ENCODE assay signal across 8 cellular contexts in genomic region chr2:224586127-224586702, GRCh38. TPM values are rescaled to one million over a fixed set of nuclear protein-coding genes. Genes with fewer than 3 reads are reported as not detected.
DNase-seq lines count a peak whose midpoint lies in the region; ATAC-seq, FAIRE-seq and TF ChIP-seq lines count a peak whose summit lies in the region.

No MANE protein-coding gene starts in this region.

- intact Hi-C loops in HepG2 (cut with micrococcal nuclease; ENCODE audit: unreplicated experiment) = loop anchor here (5.0 to 10.0 kb wide), 2 partner anchors 99 to 591 kb away; no protein-coding TSS in a partner anchor

- H3K9me3 ChIP-seq in A549 = no peaks in the 10 kb centered on the region
- H3K9me3 ChIP-seq in HepG2 (ENCODE audit: low read length) = no peaks in the 10 kb centered on the region

- TF ChIP-seq RAD21 in A549 (conservative IDR thresholded peaks at IDR 0.05 in 1 of 2, IDR thresholded peaks at IDR 0.05 in 1 of 2) = no peak
- no peak for TF ChIP-seq RAD21 in HepG2 (CRISPR knock-in tag; IDR thresholded peaks at IDR 0.05)

- POLR2A ChIA-PET in A549 (lab: Yijun Ruan, JAX) = interaction anchor here (0.6 to 1.7 kb wide), 9 partner anchors 15 to 228 kb away, joined by 3 to 12 read pairs (median 4); no protein-coding TSS in a partner anchor
- POLR2A ChIA-PET in HepG2 (lab: Yijun Ruan, JAX) = interaction anchor here (0.6 to 1.6 kb wide), 12 partner anchors 9 to 630 kb away, joined by 3 to 11 read pairs (median 3); no protein-coding TSS in a partner anchor

- peak overlapping the region; percentile 52 for H3K4me3 ChIP-seq in A549
- H3K4me3 ChIP-seq in HFF-Myc (replicated peaks; ENCODE audit: low read depth, low read length) = peak overlapping the region; percentile 39
- H3K4me3 ChIP-seq in HepG2 (replicated peaks in 1 of 3; ENCODE audit: insufficient read depth in 1 of 3, low read depth in 2 of 3, low read length in 3 of 3) = peak overlapping the region; percentile 55 to 84 (median 65)

- H3K9ac ChIP-seq in HepG2 (ENCODE audit: insufficient read depth, low read depth, low read length) = peak overlapping the region; percentile 77

- in situ Hi-C loops in HepG2 (cut with HindIII; ENCODE audit: extremely low pct_ligation_motif_present, low pct_unique_long_range_greater_than_20kb) = no loop called here

- ATAC-seq in A549 (no peak), HepG2 (no peak), GM21447 (IDR thresholded peaks at IDR 0.05; ENCODE audit: unreplicated experiment) (no peak)
- ATAC-seq in activated naive CD4-positive, alpha-beta T cell treated with anti-CD3 and anti-CD28 coated beads, Interleukin-2, amount 50 U/mL, for 72 hours = no peak

- TF ChIP-seq POLR2A in A549 (IDR thresholded peaks at IDR 0.05; ENCODE audit: low read length) (no peak), HepG2 (IDR thresholded peaks at IDR 0.05; ENCODE audit: insufficient read depth in 1 of 2, low read depth in 2 of 2, low read length in 2 of 2) (no peak)

- TF ChIP-seq CTCF in A549 (IDR thresholded peaks at IDR 0.05) (no peak), HFF-Myc (IDR thresholded peaks at IDR 0.05; ENCODE audit: low read depth, low read length, missing control alignments) (no peak), HepG2 (CRISPR knock-in tag; IDR thresholded peaks at IDR 0.05) (no peak), type B pancreatic cell (conservative IDR thresholded peaks at IDR 0.05) (no peak), GM10266 (IDR thresholded peaks at IDR 0.05; ENCODE audit: control insufficient read depth, insufficient read depth, low read depth, missing control alignments) (no peak)

- DNase-seq in A549 (ENCODE audit: low read depth in 1 of 2, low spot score in 1 of 2) (no peak), HFF-Myc (ENCODE audit: extremely low read depth, low read depth) (no peak), HepG2 (ENCODE audit: low spot score) (no peak), type B pancreatic cell (ENCODE audit: extremely low spot score, unreplicated experiment) (no peak), HTR-8/SVneo (ENCODE audit: insufficient read length, low spot score) (no peak), GM10266 (ENCODE audit: extremely low spot score) (no peak)
- DNase-seq in activated naive CD4-positive, alpha-beta T cell treated with anti-CD3 and anti-CD28 coated beads, Interleukin-2, amount 50 U/mL, for 72 hours (ENCODE audit: low spot score in 2 of 2) = no peak

- H3K36me3 Mint-ChIP-seq in activated naive CD4-positive, alpha-beta T cell treated with anti-CD3 and anti-CD28 coated beads, Interleukin-2, amount 50 U/mL, for 72 hours = peaks cover 10 to 25% of the 10 kb centered on the region in 2 donors
- H3K36me3 Mint-ChIP-seq in type B pancreatic cell = peaks cover 16% of the 10 kb centered on the region

- peaks cover 22% of the 10 kb centered on the region for H3K4me1 Mint-ChIP-seq in type B pancreatic cell (ENCODE audit: unreplicated experiment)

- peaks cover 35% of the 10 kb centered on the region for H3K79me2 ChIP-seq in HepG2 (ENCODE audit: insufficient read depth, low read length)

- peak overlapping the region; percentile 96 for H3K4me3 Mint-ChIP-seq in type B pancreatic cell

- H2AFZ ChIP-seq in HepG2 (ENCODE audit: low read length) = peak overlapping the region; percentile 98

- CTCF ChIA-PET in A549 (lab: Yijun Ruan, JAX) = interaction anchor here (0.9 to 1.2 kb wide), 3 partner anchors 35 to 230 kb away, joined by 3 to 4 read pairs (median 3); no protein-coding TSS in a partner anchor
- CTCF ChIA-PET in HepG2 (lab: Yijun Ruan, JAX; ENCODE audit: low intra/inter-chr PET ratio, low total read pairs) = no interaction called here

- 18% methylated on average over 7 of the region's 7 CpGs for WGBS in A549 (ENCODE audit: missing lambda C conversion rate)
- WGBS in HepG2 (ENCODE audit: low lambda C conversion rate) = 13% methylated on average over 7 of the region's 7 CpGs

- peaks cover 31% of the 10 kb centered on the region for H4K20me1 ChIP-seq in HepG2 (ENCODE audit: insufficient read depth, low read length)

- no peak for FAIRE-seq in A549 (lab: Jason Lieb, UNC)
- no peak for FAIRE-seq in HepG2 (lab: Jason Lieb, UNC)
- FAIRE-seq in HTR-8/SVneo (lab: Jason Lieb, UNC) = no peak

- BruUV-seq in HepG2 (replicated peaks; lab: Mats Ljungman, UMichigan) = TSS peak; percentile 89

- H3K27me3 ChIP-seq in HepG2 (ENCODE audit: control insufficient read depth in 1 of 2, insufficient read depth in 2 of 2, low read length in 2 of 2) = peaks cover 0 to 5% of the 10 kb centered on the region in 2 experiments; a peak in 1 of 5 replicates

- no peaks in the 10 kb centered on the region; a peak in 2 of 5 replicates for H3K36me3 ChIP-seq in HepG2 (replicated peaks in 1 of 2; ENCODE audit: control insufficient read depth in 1 of 2, insufficient read depth in 2 of 2, low read length in 2 of 2)

- peak overlapping the region; percentile 84 for H3K4me2 ChIP-seq in A549
- peak overlapping the region; percentile 94 for H3K4me2 ChIP-seq in HepG2 (ENCODE audit: low read depth, low read length)

- TF ChIP-seq EP300 in A549 (IDR thresholded peaks at IDR 0.05) (no peak), HepG2 (IDR thresholded peaks at IDR 0.05; ENCODE audit: low read depth in 2 of 2, low read length in 2 of 2) (no peak), HepG2 (CRISPR knock-in tag; IDR thresholded peaks at IDR 0.05; ENCODE audit: borderline replicate concordance) (no peak)

- peak overlapping the region; percentile 71 to 88 for H3K27ac ChIP-seq in A549
- H3K27ac ChIP-seq in HepG2 (ENCODE audit: extremely low read length, insufficient read depth, low read length) = peak overlapping the region; percentile 65

- H3K9me3 Mint-ChIP-seq in activated naive CD4-positive, alpha-beta T cell treated with anti-CD3 and anti-CD28 coated beads, Interleukin-2, amount 50 U/mL, for 72 hours = no peaks in the 10 kb centered on the region
- no peaks in the 10 kb centered on the region for H3K9me3 Mint-ChIP-seq in type B pancreatic cell

- H3K4me1 ChIP-seq in A549 (peaks cover 18% of the 10 kb centered on the region), HepG2 (ENCODE audit: insufficient read depth, low read length) (peaks cover 31% of the 10 kb centered on the region)

- H3K27ac Mint-ChIP-seq in activated naive CD4-positive, alpha-beta T cell treated with anti-CD3 and anti-CD28 coated beads, Interleukin-2, amount 50 U/mL, for 72 hours = peak overlapping the region; percentile 96
- H3K27ac Mint-ChIP-seq in type B pancreatic cell = peak overlapping the region; percentile 95

- no peaks in the 10 kb centered on the region for H3K27me3 Mint-ChIP-seq in type B pancreatic cell

TF ChIP-seq in A549, 52 proteins besides CTCF, POLR2A, EP300 and RAD21:
- TF ChIP-seq SREBF2 (IDR thresholded peaks at IDR 0.05) (no peak), JUN (IDR thresholded peaks at IDR 0.05) (no peak), JUNB (IDR thresholded peaks at IDR 0.05) (no peak), RARB (CRISPR knock-in tag; IDR thresholded peaks at IDR 0.05) (no peak), ZFP36 (IDR thresholded peaks at IDR 0.05; ENCODE audit: borderline replicate concordance, partially characterized antibody) (no peak)
TF ChIP-seq in A549: peak in this region for 0.

TF ChIP-seq in HepG2, 621 proteins besides CTCF, POLR2A, EP300 and RAD21 (continues in another document):
- TF ChIP-seq ZNF292 (CRISPR knock-in tag; IDR thresholded peaks at IDR 0.05; ENCODE audit: borderline replicate concordance, low read depth) = 0 out of 2 replicates have a peak, but pooled peaks have one; percentile 11
- 0 out of 2 replicates have a peak, but pooled peaks have one; percentile 8 for TF ChIP-seq TGIF2 (CRISPR knock-in tag; IDR thresholded peaks at IDR 0.05)
- 0 out of 2 replicates have a peak, but pooled peaks have one; percentile 25 for TF ChIP-seq ZSCAN20 (CRISPR knock-in tag; IDR thresholded peaks at IDR 0.05; ENCODE audit: borderline replicate concordance)
- no peak for TF ChIP-seq ZNF724P (CRISPR knock-in tag; IDR thresholded peaks at IDR 0.05; ENCODE audit: borderline replicate concordance)
- TF ChIP-seq PAX8 (CRISPR knock-in tag; IDR thresholded peaks at IDR 0.05; ENCODE audit: borderline replicate concordance) = no peak

RNA-seq across cellular contexts. Expression of gene CUL3, which starts 1.1 kb away (rescaled TPM):
- polyA plus RNA-seq in A549 (2011; rRNA removed) (73.9 and 79.3 TPM in 2 replicates), A549 (2017; fragmentation: RNase III; extraction: RNeasy Plus Mini Kit Qiagen cat#74134 plus additional on column Dnase treatment) (68.9 to 78.9 TPM (median 70.5 TPM) in 3 replicates), HepG2 (2011; rRNA removed) (27.3 and 33.2 TPM in 2 replicates)
- polyA plus RNA-seq in A549 (2012; cell fraction: cytosol; rRNA removed) = 21.5 and 23.9 TPM in 2 replicates
- 14.5 and 22.0 TPM in 2 replicates for polyA plus RNA-seq in A549 (2012; cell fraction: nucleus; rRNA removed)
- 67.6 and 70.0 TPM in 2 replicates for polyA minus RNA-seq in A549 (2011; rRNA and poly(A)+ RNA removed)
- 100 to 1,000 TPM in 1 of 2 donors, 10 to 100 TPM in 1; 68.9 to 120 TPM for total RNA-seq in activated naive CD4-positive, alpha-beta T cell treated with anti-CD3 and anti-CD28 coated beads, Interleukin-2, amount 50 U/mL, for 72 hours
- total RNA-seq in HepG2 (2016; rRNA removed; fragmentation: Illumina TruSeq; extraction: Trizol) (62.3 and 97.3 TPM in 2 replicates), type B pancreatic cell (ENCODE audit: low replicate concordance) (83.3 and 87.2 TPM in 2 replicates)
- 35.1 and 39.9 TPM in 2 replicates for total RNA-seq in HepG2 (2016; cell fraction: cytosol; rRNA removed; fragmentation: Illumina TruSeq; extraction: Trizol; ENCODE audit: low read depth)
- total RNA-seq in HepG2 (2016; cell fraction: insoluble cytoplasmic fraction; rRNA removed; fragmentation: Illumina TruSeq; extraction: Trizol) = 64.0 and 93.3 TPM in 2 replicates
- total RNA-seq in HepG2 (2016; cell fraction: membrane; rRNA removed; fragmentation: Illumina TruSeq; extraction: Trizol) = 46.5 and 50.3 TPM in 2 replicates
- 67.7 and 80.9 TPM in 2 replicates for total RNA-seq in HepG2 (2016; cell fraction: nucleus; rRNA removed; fragmentation: Illumina TruSeq; extraction: Trizol)
- polyA plus RNA-seq in HepG2 (2011; cell fraction: cytosol; rRNA removed) = 12.3 and 22.5 TPM in 2 replicates
- polyA plus RNA-seq in HepG2 (2011; cell fraction: nucleus; rRNA removed) = 15.4 and 17.4 TPM in 2 replicates
- polyA plus RNA-seq in HepG2 (2012) = 61.7 and 67.8 TPM in 2 replicates
- 14.7 and 15.9 TPM in 2 replicates for polyA plus RNA-seq in HepG2 (2016; cell fraction: cytosol; fragmentation: Illumina TruSeq; extraction: Trizol; ENCODE audit: low read depth)
- polyA plus RNA-seq in HepG2 (2016; cell fraction: insoluble cytoplasmic fraction; fragmentation: Illumina TruSeq; extraction: Trizol; ENCODE audit: low read depth) = 98.0 and 99.0 TPM in 2 replicates
- polyA plus RNA-seq in HepG2 (2016; cell fraction: membrane; fragmentation: Illumina TruSeq; extraction: Trizol; ENCODE audit: low read depth) = 35.4 and 37.2 TPM in 2 replicates
- 70.5 and 77.2 TPM in 2 replicates for polyA plus RNA-seq in HepG2 (2016; cell fraction: nucleus; fragmentation: Illumina TruSeq; extraction: Trizol; ENCODE audit: insufficient read depth, low read depth)
- 24.4 and 24.7 TPM in 2 replicates for polyA minus RNA-seq in HepG2 (2011; rRNA and poly(A)+ RNA removed; ENCODE audit: low replicate concordance)
- 32.1 and 40.2 TPM in 2 replicates for polyA minus RNA-seq in HepG2 (2011; cell fraction: cytosol; rRNA and poly(A)+ RNA removed)
- polyA minus RNA-seq in HepG2 (2011; cell fraction: nucleus; rRNA and poly(A)+ RNA removed) = 133 and 141 TPM in 2 replicates

Comparison
In these comparisons a context has a peak if more than half of its experiments do, and no peak if none do; other contexts are left out.
1. Of the 38 proteins assayed by ChIP-seq in both HepG2 and A549: peak only in HepG2: ZSCAN20; only in A549: none; in both: none; in neither: 37.